ENCODE assay signal across 15 cellular contexts in the genomic region with DNA sequence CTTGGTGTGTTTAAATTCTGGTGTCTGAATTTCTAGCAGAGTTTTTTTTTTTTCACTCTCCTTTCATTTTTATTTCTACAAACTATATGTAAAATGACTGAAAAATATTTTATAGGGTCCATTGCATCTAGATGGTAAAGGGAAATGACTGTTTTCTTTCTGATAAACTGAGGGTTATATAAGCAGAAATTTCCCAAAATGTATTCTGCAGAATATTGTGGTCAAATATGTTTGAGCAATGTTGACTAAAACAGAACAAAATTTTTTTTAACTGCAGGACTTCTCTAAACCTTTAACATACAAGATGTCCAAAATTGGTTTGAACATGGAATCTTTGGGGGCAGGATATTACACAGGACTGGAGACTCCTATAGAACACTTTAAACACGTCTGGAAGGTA.
A peak's percentile ranks its signal among the peaks of the same experiment; 100 is the strongest.
DNase-seq lines count a peak whose midpoint lies in the region; ATAC-seq and TF ChIP-seq lines count a peak whose summit lies in the region.
"Had no signal": no experiment of that assay in that cellular context is flagged by ENCODE, and none has a peak within 500 bp of the region (broad histone marks: within the 10 kb centered on the region; RNA-seq: fewer than 3 reads in every experiment).

No MANE protein-coding gene starts in this region.

- CTCF ChIA-PET in Panc1 (lab: Charles Lee) = no interaction called here

- no peak for DNase-seq in stimulated activated naive CD8-positive, alpha-beta T cell treated with anti-CD3 and anti-CD28 coated beads, Interleukin-15, Interleukin-2, amounts not matched to agents 100 U/mL and 50 U/mL, for 24 hours
- DNase-seq in Panc1 (ENCODE audit: low read depth, low spot score) (no peak), DMS153 (lab: John Stamatoyannopoulos, UW) (no peak), NCI-H2227 (lab: John Stamatoyannopoulos, UW; ENCODE audit: unreplicated experiment) (no peak), vagina (ENCODE audit: extremely low spot score in 2 of 2) (no peak)
- DNase-seq: BE2C; Caco-2; CD8-positive, alpha-beta memory T cell; DMS53; GF-D8; HCEC 1CT; HFFc6 had no signal

- H3K27ac ChIP-seq in Panc1 (ENCODE audit: low read length) (peak overlapping the region; percentile 82; the same call in 1 of the 2 replicates), vagina (no peak overlapping the region)
- H3K27ac ChIP-seq: C4-2B had no signal

- no peaks in the 10 kb centered on the region for H3K27me3 Mint-ChIP-seq in stimulated activated naive CD8-positive, alpha-beta T cell treated with anti-CD3 and anti-CD28 coated beads, Interleukin-15, Interleukin-2, amounts not matched to agents 100 ng/mL and 50 ng/mL, for 24 hours
- no peaks in the 10 kb centered on the region for H3K27me3 Mint-ChIP-seq in nephron (ENCODE audit: low read depth)
- H3K27me3 Mint-ChIP-seq: CD8-positive, alpha-beta memory T cell had no signal

- H3K4me3 ChIP-seq in Panc1 (ENCODE audit: low read depth in 2 of 2, low read length in 2 of 2) = no peak overlapping the region
- H3K4me3 ChIP-seq in vagina = no peak overlapping the region

- intact Hi-C loops in Panc1 (cut with micrococcal nuclease; ENCODE audit: unreplicated experiment) = no loop called here
- intact Hi-C loops in vagina (cut with DNase I) = no loop called here

- H3K9me3 ChIP-seq in Panc1 (ENCODE audit: control insufficient read depth, insufficient read depth, low read depth, low read length) (no peaks in the 10 kb centered on the region), vagina (no peaks in the 10 kb centered on the region)
- H3K9me3 ChIP-seq: BE2C, Caco-2 had no signal

- H3K4me1 ChIP-seq in Panc1 (ENCODE audit: control insufficient read depth, insufficient read depth, low read length) (peaks cover 29% of the 10 kb centered on the region), vagina (peaks cover 7% of the 10 kb centered on the region)
- H3K4me1 ChIP-seq: BE2C had no signal

- in situ Hi-C loops in Panc1 (cut with HindIII; ENCODE audit: low pct_unique_long_range_greater_than_20kb, low sequenced_read_pairs) = no loop called here

- H3K4me3 Mint-ChIP-seq in stimulated activated naive CD8-positive, alpha-beta T cell treated with anti-CD3 and anti-CD28 coated beads, Interleukin-15, Interleukin-2, amounts not matched to agents 100 ng/mL and 50 ng/mL, for 24 hours = no peak overlapping the region
- no peak overlapping the region for H3K4me3 Mint-ChIP-seq in nephron
- H3K4me3 Mint-ChIP-seq: CD8-positive, alpha-beta memory T cell; HFFc6 had no signal

- TF ChIP-seq CTCF in Panc1 (IDR thresholded peaks at IDR 0.05) (no peak), nephron (IDR thresholded peaks at IDR 0.05; ENCODE audit: unreplicated experiment in 3 of 3) (no peak), vagina (IDR thresholded peaks at IDR 0.05) (no peak)

- no peak for TF ChIP-seq POLR2A in vagina (IDR thresholded peaks at IDR 0.05)

- peaks cover 42% of the 10 kb centered on the region for H3K4me1 Mint-ChIP-seq in stimulated activated naive CD8-positive, alpha-beta T cell treated with anti-CD3 and anti-CD28 coated beads, Interleukin-15, Interleukin-2, amounts not matched to agents 100 ng/mL and 50 ng/mL, for 24 hours (ENCODE audit: low read depth)
- H3K4me1 Mint-ChIP-seq in nephron = no peaks in the 10 kb centered on the region
- H3K4me1 Mint-ChIP-seq: CD8-positive, alpha-beta memory T cell had no signal

- no peaks in the 10 kb centered on the region for H3K36me3 Mint-ChIP-seq in stimulated activated naive CD8-positive, alpha-beta T cell treated with anti-CD3 and anti-CD28 coated beads, Interleukin-15, Interleukin-2, amounts not matched to agents 100 ng/mL and 50 ng/mL, for 24 hours (ENCODE audit: low read depth)
- H3K36me3 Mint-ChIP-seq in nephron (ENCODE audit: low read depth) = no peaks in the 10 kb centered on the region
- H3K36me3 Mint-ChIP-seq: CD8-positive, alpha-beta memory T cell had no signal

- H3K36me3 ChIP-seq in Panc1 (ENCODE audit: control insufficient read depth, insufficient read depth, low read length) (no peaks in the 10 kb centered on the region), vagina (no peaks in the 10 kb centered on the region)
- H3K36me3 ChIP-seq: BE2C had no signal

- H3K27me3 ChIP-seq in Panc1 (ENCODE audit: control insufficient read depth, insufficient read depth, low read length) = no peaks in the 10 kb centered on the region
- no peaks in the 10 kb centered on the region for H3K27me3 ChIP-seq in vagina
- H3K27me3 ChIP-seq: BE2C had no signal

- no peaks in the 10 kb centered on the region for H3K9me3 Mint-ChIP-seq in stimulated activated naive CD8-positive, alpha-beta T cell treated with anti-CD3 and anti-CD28 coated beads, Interleukin-15, Interleukin-2, amounts not matched to agents 100 ng/mL and 50 ng/mL, for 24 hours
- no peaks in the 10 kb centered on the region for H3K9me3 Mint-ChIP-seq in nephron
- H3K9me3 Mint-ChIP-seq: CD8-positive, alpha-beta memory T cell; HFFc6 had no signal

- H3K27ac Mint-ChIP-seq in stimulated activated naive CD8-positive, alpha-beta T cell treated with anti-CD3 and anti-CD28 coated beads, Interleukin-15, Interleukin-2, amounts not matched to agents 100 ng/mL and 50 ng/mL, for 24 hours = peak overlapping the region; percentile 23
- peak overlapping the region in 2 of 3 experiments; percentile 8 to 34 for H3K27ac Mint-ChIP-seq in nephron
- H3K27ac Mint-ChIP-seq: HFFc6 had no signal

- ATAC-seq in stimulated activated naive CD8-positive, alpha-beta T cell treated with anti-CD3 and anti-CD28 coated beads, Interleukin-15, Interleukin-2, amounts not matched to agents 100 U/mL and 50 U/mL, for 24 hours = no peak
- ATAC-seq in Panc1 = no peak

- POLR2A ChIA-PET in Panc1 (lab: Charles Lee) = interaction anchor here (0.6 to 0.7 kb wide), 2 partner anchors 27 to 227 kb away, joined by 4 to 6 read pairs; no protein-coding TSS in a partner anchor

- BruUV-seq in Panc1 (replicated peaks; lab: Mats Ljungman, UMichigan) = no TSS peak
